Comparison of ENCODE assay signal across 25 cellular contexts in genomic region chr5:6599739-6600138, GRCh38.
"Had no signal": no experiment of that assay in that cellular context is flagged by ENCODE, and none has a peak within 500 bp of the region (broad histone marks: within the 10 kb centered on the region; RNA-seq: fewer than 3 reads in every experiment).

No MANE protein-coding gene starts in this region.

- H3K4me1 ChIP-seq: SJCRH30 had no signal

- H3K4me3 ChIP-seq: SJCRH30, SK-N-MC had no signal

- H3K9me3 ChIP-seq: SJCRH30 had no signal

- ATAC-seq: activated CD8-positive, alpha-beta T cell treated with anti-CD3 and anti-CD28 coated beads for 36 hours; activated T-cell treated with anti-CD3 and anti-CD28 coated beads, Interleukin-2, amount 50 U/mL, for 72 hours; activated T-helper 17 cell treated with anti-CD3 and anti-CD28 coated beads, Interleukin-2, amount 50 U/mL, for 72 hours had no signal

- H3K27me3 ChIP-seq: brain microvascular endothelial cell, SJCRH30 had no signal

- FAIRE-seq: TTC549 had no signal

- H3K27ac ChIP-seq: brain microvascular endothelial cell, SJCRH30, SK-N-MC had no signal

- DNase-seq: activated CD4-positive, alpha-beta T cell treated with anti-CD3 and anti-CD28 coated beads, Interleukin-2, amount 10 ng/mL, durations not matched to agents 24 days and 14 days; activated CD4-positive, alpha-beta T cell treated with anti-CD3 and anti-CD28 coated beads, Interleukin-2, amount 50 U/mL, for 4 hours; activated CD8-positive, alpha-beta T cell treated with anti-CD3 and anti-CD28 coated beads for 36 hours; activated effector memory CD4-positive, alpha-beta T cell treated with anti-CD3 and anti-CD28 coated beads, Interleukin-2, amount 50 U/mL, for 16 hours; activated naive CD4-positive, alpha-beta T cell; activated naive CD4-positive, alpha-beta T cell treated with anti-CD3 and anti-CD28 coated beads, Interleukin-2, amount 50 U/mL, for 16 hours; activated naive CD8-positive, alpha-beta T cell treated with anti-CD3 and anti-CD28 coated beads for 36 hours; activated T-cell treated with anti-CD3 and anti-CD28 coated beads, Interleukin-2, amount 50 U/mL, for 1 hour; activated T-cell treated with anti-CD3 and anti-CD28 coated beads, Interleukin-2, amount 50 U/mL, for 72 hours; amniotic stem cell; aorta; brain microvascular endothelial cell; central memory CD4-positive, alpha-beta T cell; NCI-H1092 treated with DMSO at 0.1 percent for 48 hours; NCI-H1417; NCI-H1930; NCI-H345; NCI-H526; NCI-H748 treated with DMSO at 0.1 percent for 48 hours; NK-92 treated with Interleukin-12 subunit alpha and Interleukin-12 subunit beta, amount 100 ng/mL, for 24 hours; SHP77; SJCRH30 had no signal
